In the genomic region with DNA sequence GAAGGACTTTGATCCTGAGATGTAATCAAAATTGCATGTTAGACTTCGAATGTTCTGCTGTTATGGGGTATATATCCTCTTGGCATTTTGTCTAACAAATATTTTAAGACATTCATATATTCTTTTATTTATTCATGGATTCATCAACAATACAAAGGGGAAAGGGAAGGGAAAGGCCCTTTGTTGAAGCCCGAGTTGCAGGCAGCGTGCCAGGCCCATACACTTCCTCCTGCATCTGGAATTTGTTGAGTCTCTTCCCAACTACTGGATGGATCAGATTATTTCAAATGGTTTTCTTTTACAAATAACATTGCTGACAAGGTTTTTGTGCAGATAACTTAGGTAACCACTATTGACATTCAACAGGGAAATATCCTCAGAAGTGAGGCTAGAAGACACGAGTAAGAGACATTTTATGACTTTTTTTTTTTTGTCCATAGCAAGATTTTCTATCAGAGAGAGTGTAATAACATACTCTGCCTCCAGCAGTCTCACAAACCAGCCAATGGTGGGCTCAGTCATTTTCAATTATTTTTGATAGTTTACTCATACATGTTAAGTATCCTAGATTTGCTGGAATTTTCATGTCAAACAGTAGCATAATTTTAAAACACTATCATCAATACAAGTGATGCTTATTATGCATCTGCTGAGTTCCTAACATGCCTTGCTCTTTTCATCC, we compare ENCODE assay signal across 11 cellular contexts.
DNase-seq lines count a peak whose midpoint lies in the region; ATAC-seq and TF ChIP-seq lines count a peak whose summit lies in the region.
"Had no signal": no experiment of that assay in that cellular context is flagged by ENCODE, and none has a peak within 500 bp of the region (broad histone marks: within the 10 kb centered on the region; RNA-seq: fewer than 3 reads in every experiment).

No MANE protein-coding gene starts in this region.

- peak overlapping the region; percentile 43 to 68 for H3K4me3 Mint-ChIP-seq in activated T-cell treated with anti-CD3 and anti-CD28 coated beads, Interleukin-2, amount 50 U/mL, for 72 hours
- H3K4me3 Mint-ChIP-seq in activated B cell treated with CpG ODN at 0.5 μM for 24 hours (peak overlapping the region; percentile 60), GM23338 (no peak overlapping the region)
- no peak overlapping the region for H3K4me3 Mint-ChIP-seq in stimulated activated naive B cell treated with anti-CD40 and anti-IgM and Interleukin-4, amounts not matched to agents 10 μg/mL and 1 μg/mL and 100 μg/mL, for 72 hours

- CTCF ChIA-PET in activated B cell treated with CpG ODN at 0.5 μM for 24 hours (lab: Charles Lee) = interaction anchor here (1.0 to 2.2 kb wide), 7 partner anchors 13 to 195 kb away, joined by 3 to 13 read pairs (median 4); no protein-coding TSS in a partner anchor

- H3K36me3 Mint-ChIP-seq in activated T-cell treated with anti-CD3 and anti-CD28 coated beads, Interleukin-2, amount 50 U/mL, for 72 hours (ENCODE audit: insufficient read depth in 2 of 2) = peaks cover 41 to 71% of the 10 kb centered on the region in 2 donors
- H3K36me3 Mint-ChIP-seq in activated B cell treated with CpG ODN at 0.5 μM for 24 hours (ENCODE audit: low read depth) (peaks cover 93% of the 10 kb centered on the region), GM23338 (ENCODE audit: low read depth) (peaks cover 92% of the 10 kb centered on the region)
- H3K36me3 Mint-ChIP-seq in stimulated activated naive B cell treated with anti-CD40 and anti-IgM and Interleukin-4, amounts not matched to agents 10 μg/mL and 1 μg/mL and 100 μg/mL, for 72 hours = peaks cover 80 to 91% of the 10 kb centered on the region in 2 donors

- H3K27me3 Mint-ChIP-seq in activated T-cell treated with anti-CD3 and anti-CD28 coated beads, Interleukin-2, amount 50 U/mL, for 72 hours (ENCODE audit: low read depth) = no peaks in the 10 kb centered on the region
- H3K27me3 Mint-ChIP-seq in activated B cell treated with CpG ODN at 0.5 μM for 24 hours (no peaks in the 10 kb centered on the region), GM23338 (ENCODE audit: insufficient read depth, low read depth, poor library complexity) (no peaks in the 10 kb centered on the region)
- no peaks in the 10 kb centered on the region for H3K27me3 Mint-ChIP-seq in stimulated activated naive B cell treated with anti-CD40 and anti-IgM and Interleukin-4, amounts not matched to agents 10 μg/mL and 1 μg/mL and 100 μg/mL, for 72 hours

- H4K20me1 ChIP-seq in GM23338 (replicated peaks; ENCODE audit: insufficient read depth) = no peaks in the 10 kb centered on the region; the same call in 1 of the 2 replicates

- H3K4me3 ChIP-seq in fibroblast of villous mesenchyme (ENCODE audit: low read depth, low read length) (no peak overlapping the region), GM23338 (no peak overlapping the region)
- H3K4me3 ChIP-seq: skin epidermis had no signal

- POLR2A ChIA-PET in activated B cell treated with CpG ODN at 0.5 μM for 24 hours (lab: Charles Lee) = interaction anchor here (0.7 to 9.2 kb wide), 12 partner anchors 14 to 113 kb away, joined by 3 to 80 read pairs (median 9); no protein-coding TSS in a partner anchor

- peaks cover 26% of the 10 kb centered on the region for H3K79me2 ChIP-seq in GM23338 (replicated peaks; ENCODE audit: insufficient read depth)

- H3F3A ChIP-seq in GM23338 (replicated peaks; ENCODE audit: low read depth) = no peaks in the 10 kb centered on the region

- no peak for DNase-seq in activated T-cell treated with anti-CD3 and anti-CD28 coated beads, Interleukin-2, amount 50 U/mL, for 72 hours
- DNase-seq in activated T-cell treated with anti-CD3 and anti-CD28 coated beads, Interleukin-2, amount 50 U/mL, for 1 hour = no peak
- DNase-seq in activated B cell treated with CpG ODN at 0.5 μM for 24 hours (no peak), fibroblast of villous mesenchyme (ENCODE audit: low read depth) (no peak), GM23338 (ENCODE audit: low spot score) (no peak)
- DNase-seq in stimulated activated naive B cell treated with anti-CD40 and anti-IgM and Interleukin-4, amounts not matched to agents 10 μg/mL and 1 μg/mL and 100 μg/mL, for 72 hours = no peak
- DNase-seq: HCEC 1CT, NCI-H510A treated with DMSO at 0.1 percent for 48 hours had no signal

- no peak for ATAC-seq in activated T-cell treated with anti-CD3 and anti-CD28 coated beads, Interleukin-2, amount 50 U/mL, for 72 hours (replicated peaks in 1 of 2)
- ATAC-seq in activated B cell treated with CpG ODN at 0.5 μM for 24 hours (ENCODE audit: low read depth) = no peak
- ATAC-seq in stimulated activated naive B cell treated with anti-CD40 and anti-IgM and Interleukin-4, amounts not matched to agents 10 μg/mL and 1 μg/mL and 100 μg/mL, for 72 hours (replicated peaks) = no peak
- no peak for ATAC-seq in GM23338
- ATAC-seq in HG02642 (IDR thresholded peaks at IDR 0.05; ENCODE audit: poor library complexity, unreplicated experiment) = no peak
- ATAC-seq in activated CD4-positive, CD25-positive, alpha-beta regulatory T cell treated with anti-CD3 and anti-CD28 coated beads, Interleukin-2, amount 50 U/mL, for 24 hours = no peak

- intact Hi-C loops in activated B cell treated with CpG ODN at 0.5 μM for 24 hours (cut with micrococcal nuclease) = loop anchor here (1.0 kb wide), 6 partner anchors 19 to 114 kb away; no protein-coding TSS in a partner anchor

- peak overlapping the region; percentile 62 for H3K27ac Mint-ChIP-seq in activated T-cell treated with anti-CD3 and anti-CD28 coated beads, Interleukin-2, amount 50 U/mL, for 72 hours
- H3K27ac Mint-ChIP-seq in activated B cell treated with CpG ODN at 0.5 μM for 24 hours (peak overlapping the region; percentile 97), GM23338 (no peak overlapping the region)
- peak overlapping the region; percentile 72 for H3K27ac Mint-ChIP-seq in stimulated activated naive B cell treated with anti-CD40 and anti-IgM and Interleukin-4, amounts not matched to agents 10 μg/mL and 1 μg/mL and 100 μg/mL, for 72 hours

- H2AFZ ChIP-seq in GM23338 = no peak overlapping the region

- H3K4me1 Mint-ChIP-seq in activated T-cell treated with anti-CD3 and anti-CD28 coated beads, Interleukin-2, amount 50 U/mL, for 72 hours (ENCODE audit: low read depth) = peaks cover 99% of the 10 kb centered on the region
- H3K4me1 Mint-ChIP-seq in activated B cell treated with CpG ODN at 0.5 μM for 24 hours (peaks cover 90% of the 10 kb centered on the region), GM23338 (no peaks in the 10 kb centered on the region)
- peaks cover 58 to 98% of the 10 kb centered on the region in 2 donors for H3K4me1 Mint-ChIP-seq in stimulated activated naive B cell treated with anti-CD40 and anti-IgM and Interleukin-4, amounts not matched to agents 10 μg/mL and 1 μg/mL and 100 μg/mL, for 72 hours

- H3K36me3 ChIP-seq in GM23338 (ENCODE audit: insufficient read depth) = peaks cover 11% of the 10 kb centered on the region

- no peaks in the 10 kb centered on the region for H3K9me2 ChIP-seq in GM23338 (ENCODE audit: insufficient read depth)

- peaks cover 1 to 3% of the 10 kb centered on the region in 2 donors for H3K9me3 Mint-ChIP-seq in activated T-cell treated with anti-CD3 and anti-CD28 coated beads, Interleukin-2, amount 50 U/mL, for 72 hours
- no peaks in the 10 kb centered on the region for H3K9me3 Mint-ChIP-seq in activated B cell treated with CpG ODN at 0.5 μM for 24 hours
- peaks cover 0 to 4% of the 10 kb centered on the region in 2 donors for H3K9me3 Mint-ChIP-seq in stimulated activated naive B cell treated with anti-CD40 and anti-IgM and Interleukin-4, amounts not matched to agents 10 μg/mL and 1 μg/mL and 100 μg/mL, for 72 hours
- H3K9me3 Mint-ChIP-seq in GM23338 = no peaks in the 10 kb centered on the region

- TF ChIP-seq CTCF in activated B cell treated with CpG ODN at 0.5 μM for 24 hours (IDR thresholded peaks at IDR 0.05) (no peak), fibroblast of villous mesenchyme (IDR thresholded peaks at IDR 0.05; ENCODE audit: insufficient read depth, low read depth, low read length) (peak; percentile 10), GM23338 (conservative IDR thresholded peaks at IDR 0.05; ENCODE audit: low read depth in 2 of 2) (peak in 1 of 2 experiments; percentile 36; a peak in 2 of 4 replicates)

- H3K27me3 ChIP-seq in GM23338 (ENCODE audit: insufficient read depth) = no peaks in the 10 kb centered on the region

- no peaks in the 10 kb centered on the region for H3K4me1 ChIP-seq in GM23338 (ENCODE audit: insufficient read depth)

- H3K4me2 ChIP-seq in GM23338 = no peak overlapping the region

- H3K27ac ChIP-seq in GM23338 (ENCODE audit: low read depth) = no peak overlapping the region

TF ChIP-seq in GM23338, 12 proteins besides CTCF, POLR2A, EP300 and RAD21:
- TF ChIP-seq POLR2AphosphoS5 (IDR thresholded peaks at IDR 0.05; ENCODE audit: low read depth) = no peak
- no peak for TF ChIP-seq JUNB (IDR thresholded peaks at IDR 0.05; ENCODE audit: unreplicated experiment)
- no peak for TF ChIP-seq STAT1 (IDR thresholded peaks at IDR 0.05; ENCODE audit: unreplicated experiment)
- TF ChIP-seq EZH2 (IDR thresholded peaks at IDR 0.05; ENCODE audit: low read depth, unreplicated experiment) = no peak
- no peak for TF ChIP-seq ZNF331 (CRISPR knock-in tag; IDR thresholded peaks at IDR 0.05; ENCODE audit: low read depth)

Comparison
In these comparisons a context has a peak if more than half of its experiments do, and no peak if none do; other contexts are left out.
1. H3K4me3 Mint-ChIP-seq: peak in activated T-cell treated with anti-CD3 and anti-CD28 coated beads, Interleukin-2, amount 50 U/mL, for 72 hours (2 of 2) and activated B cell treated with CpG ODN at 0.5 μM for 24 hours (single experiment); none in stimulated activated naive B cell treated with anti-CD40 and anti-IgM and Interleukin-4, amounts not matched to agents 10 μg/mL and 1 μg/mL and 100 μg/mL, for 72 hours (0 of 2) and GM23338 (single experiment).